1 cellular context compared by ENCODE assay signal in the genomic region with DNA sequence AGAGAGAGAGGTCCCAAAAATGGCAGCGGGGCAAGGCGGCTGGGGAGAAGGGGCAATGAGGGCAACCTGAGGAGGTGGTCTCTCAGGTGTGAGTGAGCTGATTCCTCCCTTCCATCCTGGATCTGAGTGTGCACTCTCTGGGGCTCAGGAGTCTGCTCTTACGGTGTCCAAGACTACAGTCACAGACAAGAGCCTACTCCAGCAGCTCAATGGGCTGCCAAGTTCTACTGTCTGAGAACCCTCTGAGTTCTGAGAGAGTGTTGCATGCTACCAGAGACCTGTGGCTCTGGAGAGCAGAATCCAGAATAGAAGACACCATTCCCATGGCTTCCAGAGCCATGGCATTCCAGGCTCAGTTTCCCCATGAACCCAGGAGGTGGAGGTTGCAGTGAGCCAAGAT.
TF ChIP-seq lines count a peak whose summit lies in the region.

No MANE protein-coding gene starts in this region.

TF ChIP-seq in HCT116, 20 proteins besides CTCF, POLR2A, EP300 and RAD21:
- TF ChIP-seq CBX3 (IDR thresholded peaks at IDR 0.05; ENCODE audit: low read depth), result no peak
- no peak for TF ChIP-seq YY1 (IDR thresholded peaks at IDR 0.05; ENCODE audit: extremely low read depth, insufficient replicate concordance, low read depth, low read length)
- TF ChIP-seq EZH2 (IDR thresholded peaks at IDR 0.05), result no peak
- TF ChIP-seq, protein P1, sequence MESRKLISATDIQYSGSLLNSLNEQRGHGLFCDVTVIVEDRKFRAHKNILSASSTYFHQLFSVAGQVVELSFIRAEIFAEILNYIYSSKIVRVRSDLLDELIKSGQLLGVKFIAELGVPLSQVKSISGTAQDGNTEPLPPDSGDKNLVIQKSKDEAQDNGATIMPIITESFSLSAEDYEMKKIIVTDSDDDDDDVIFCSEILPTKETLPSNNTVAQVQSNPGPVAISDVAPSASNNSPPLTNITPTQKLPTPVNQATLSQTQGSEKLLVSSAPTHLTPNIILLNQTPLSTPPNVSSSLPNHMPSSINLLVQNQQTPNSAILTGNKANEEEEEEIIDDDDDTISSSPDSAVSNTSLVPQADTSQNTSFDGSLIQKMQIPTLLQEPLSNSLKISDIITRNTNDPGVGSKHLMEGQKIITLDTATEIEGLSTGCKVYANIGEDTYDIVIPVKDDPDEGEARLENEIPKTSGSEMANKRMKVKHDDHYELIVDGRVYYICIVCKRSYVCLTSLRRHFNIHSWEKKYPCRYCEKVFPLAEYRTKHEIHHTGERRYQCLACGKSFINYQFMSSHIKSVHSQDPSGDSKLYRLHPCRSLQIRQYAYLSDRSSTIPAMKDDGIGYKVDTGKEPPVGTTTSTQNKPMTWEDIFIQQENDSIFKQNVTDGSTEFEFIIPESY (IDR thresholded peaks at IDR 0.05; ENCODE audit: extremely low read depth, insufficient replicate concordance, low read length), result no peak
- no peak for TF ChIP-seq TCF7L2 (IDR thresholded peaks at IDR 0.05; ENCODE audit: borderline replicate concordance, extremely low read depth, insufficient read depth, insufficient read length)
- TF ChIP-seq SIN3A (IDR thresholded peaks at IDR 0.05; ENCODE audit: low read depth), result no peak
- TF ChIP-seq ZNF274 (IDR thresholded peaks at IDR 0.05; ENCODE audit: low read depth, low read length), result no peak
- no peak for TF ChIP-seq REST (IDR thresholded peaks at IDR 0.05; ENCODE audit: low read depth)
- TF ChIP-seq ATF3 (IDR thresholded peaks at IDR 0.05), result no peak
- TF ChIP-seq EGR1 (IDR thresholded peaks at IDR 0.05; ENCODE audit: low read depth), result no peak
- TF ChIP-seq SRF (IDR thresholded peaks at IDR 0.05; ENCODE audit: low read depth), result no peak
- no peak for TF ChIP-seq SP1 (IDR thresholded peaks at IDR 0.05; ENCODE audit: low read depth)
- TF ChIP-seq CEBPB (IDR thresholded peaks at IDR 0.05; ENCODE audit: low read depth), result no peak
